In the genomic region with DNA sequence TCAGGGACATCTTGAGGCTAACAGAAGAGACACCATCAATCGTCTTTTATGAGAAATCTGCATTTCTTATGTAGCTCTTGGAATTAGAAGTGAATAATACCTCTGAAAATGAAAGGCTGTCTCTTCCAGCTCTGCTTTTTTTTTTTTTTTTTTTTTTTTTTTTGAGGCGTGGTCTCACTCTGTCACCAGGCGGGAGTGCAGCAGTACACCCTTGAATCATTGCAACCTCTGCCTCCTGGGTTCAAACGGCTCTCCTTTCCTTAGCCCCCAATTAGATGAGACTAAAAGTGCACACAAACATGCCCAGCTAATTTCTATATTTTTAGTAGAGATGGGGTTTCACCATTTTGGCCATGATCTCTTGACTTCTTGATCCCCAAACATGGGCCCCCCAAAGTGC, we compare ENCODE assay signal across 21 cellular contexts. TPM values are rescaled to one million over a fixed set of nuclear protein-coding genes. Genes with fewer than 3 reads are reported as not detected.
"Had no signal": no experiment of that assay in that cellular context is flagged by ENCODE, and none has a peak within 500 bp of the region (broad histone marks: within the 10 kb centered on the region; RNA-seq: fewer than 3 reads in every experiment).

No MANE protein-coding gene starts in this region.

RNA-seq across cellular contexts. Expression of gene CDY2B, which starts 12.2 kb away (rescaled TPM):
- total RNA-seq: activated naive CD4-positive, alpha-beta T cell treated with anti-CD3 and anti-CD28 coated beads for 36 hours; activated naive CD4-positive, alpha-beta T cell treated with anti-CD3 and anti-CD28 coated beads, Interleukin-2, amount 50 U/mL, for 72 hours; activated naive CD8-positive, alpha-beta T cell treated with anti-CD3 and anti-CD28 coated beads for 36 hours; activated naive CD8-positive, alpha-beta T cell treated with anti-CD3 and anti-CD28 coated beads, Interleukin-2, amount 10 ng/mL, durations not matched to agents 7 days and 5 days; activated T-cell treated with anti-CD3 and anti-CD28 coated beads, Interleukin-2, amount 50 U/mL, for 4 hours; activated T-cell treated with anti-CD3 and anti-CD28 coated beads, Interleukin-2, amount 50 U/mL, for 72 hours; activated T-helper 1 cell treated with anti-CD3 and anti-CD28 coated beads, Interleukin-12 subunit alpha, Interleukin-12 subunit beta, Interleukin-2, Interleukin-4 antibody, amounts not matched to agents 30 ng/mL and 10 ng/mL and 1 ng/mL, durations not matched to agents 14 hours and 24 hours and 36 hours; activated T-helper 17 cell treated with anti-CD3 and anti-CD28 coated beads, Interleukin-2, amount 50 U/mL, for 72 hours; activated T-helper 2 cell treated with anti-CD3 and anti-CD28 coated beads, Interferon-gamma antibody, Interleukin-2, Interleukin-4, amounts not matched to agents 10 μg/mL and 5 μg/mL and 100 μg/mL, durations not matched to agents 14 hours and 24 hours and 36 hours; adrenal gland; aorta; ascending aorta; astrocyte; body of pancreas; breast epithelium; bronchial epithelial cell; cardiac muscle cell; cardiac septum; cerebellum; chondrocyte had no signal
- polyA plus RNA-seq: adipose tissue, adrenal gland, aorta, cardiac muscle cell had no signal
